In the genomic region with DNA sequence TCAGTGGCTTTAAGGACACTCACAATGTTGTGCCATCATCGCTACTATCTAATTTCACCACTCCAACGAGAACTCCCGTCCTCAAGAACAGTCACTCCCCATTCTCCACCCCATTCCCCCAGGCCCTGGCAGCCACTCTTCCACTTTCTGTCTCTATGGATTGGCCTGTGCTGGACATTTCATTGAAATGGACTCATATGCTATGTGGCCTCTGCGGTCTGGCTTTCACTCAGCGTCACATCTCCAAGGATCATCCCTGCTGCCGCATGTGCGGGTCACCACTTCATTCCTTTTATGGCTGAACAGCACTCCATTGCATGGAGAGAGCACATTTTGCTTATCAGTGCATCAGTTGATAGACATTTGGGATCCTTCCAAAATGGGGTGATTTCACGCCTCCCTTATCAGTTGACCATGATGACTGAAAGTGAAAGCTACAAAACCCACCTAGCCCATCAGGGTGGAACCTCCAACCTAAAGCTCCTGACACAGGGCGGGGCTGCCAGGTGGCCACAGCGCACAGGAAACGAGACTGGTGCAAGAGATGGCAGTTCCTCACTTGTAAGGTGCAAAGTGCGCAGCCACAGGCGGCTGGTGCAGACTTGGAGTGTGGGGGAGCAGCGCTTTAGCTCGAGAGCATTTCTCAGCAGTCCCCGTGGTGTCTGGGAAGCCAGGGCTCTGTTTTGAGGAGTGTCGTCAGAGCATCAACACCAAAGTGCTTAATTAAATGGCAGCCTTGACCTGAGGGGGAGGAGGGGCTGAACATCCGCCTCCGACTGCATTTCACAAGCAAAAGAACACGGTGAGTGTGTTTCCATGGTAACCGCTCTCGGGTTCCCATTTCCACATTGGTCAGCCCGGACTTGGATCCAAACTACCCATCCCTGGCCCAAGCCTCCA, we compare ENCODE assay signal across 8 cellular contexts. TPM values are rescaled to one million over a fixed set of nuclear protein-coding genes. Genes with fewer than 3 reads are reported as not detected.
DNase-seq lines count a peak whose midpoint lies in the region; ATAC-seq and TF ChIP-seq lines count a peak whose summit lies in the region.

No MANE protein-coding gene starts in this region.

- peaks cover 64% of the 10 kb centered on the region for H3K79me2 ChIP-seq in GM23338 (replicated peaks; ENCODE audit: insufficient read depth)

- H3K27me3 Mint-ChIP-seq in GM23338 (ENCODE audit: insufficient read depth, low read depth, poor library complexity), result peaks cover 12% of the 10 kb centered on the region
- no peaks in the 10 kb centered on the region for H3K27me3 Mint-ChIP-seq in activated T-cell treated with anti-CD3 and anti-CD28 coated beads, Interleukin-2, amount 50 U/mL, for 72 hours (ENCODE audit: low read depth)

- H3K27ac Mint-ChIP-seq in GM23338, result no peak overlapping the region
- H3K27ac Mint-ChIP-seq in activated T-cell treated with anti-CD3 and anti-CD28 coated beads, Interleukin-2, amount 50 U/mL, for 72 hours, result peak overlapping the region; percentile 98

- peaks cover 2% of the 10 kb centered on the region; the same call in 1 of the 2 replicates for H3F3A ChIP-seq in GM23338 (replicated peaks; ENCODE audit: low read depth)

- no peak for TF ChIP-seq CTCF in GM23338 (conservative IDR thresholded peaks at IDR 0.05; ENCODE audit: low read depth in 2 of 2)

- peak; percentile 90 for ATAC-seq in GM18502 (IDR thresholded peaks at IDR 0.05; ENCODE audit: poor library complexity, unreplicated experiment)
- no peak; the same call in 2 of the 3 replicates for ATAC-seq in GM23338
- ATAC-seq in activated T-cell treated with anti-CD3 and anti-CD28 coated beads, Interleukin-2, amount 50 U/mL, for 72 hours (replicated peaks in 1 of 2), result peak; percentile 82 to 88

- no peaks in the 10 kb centered on the region for H3K9me2 ChIP-seq in GM23338 (ENCODE audit: insufficient read depth)

- H2AFZ ChIP-seq in GM23338, result no peak overlapping the region

- 0 out of 2 replicates have a peak overlapping the region, but pooled peaks have one; percentile 14 for H3K27ac ChIP-seq in GM23338 (ENCODE audit: low read depth)

- no peaks in the 10 kb centered on the region; the same call in 2 of the 3 replicates for H3K9me3 Mint-ChIP-seq in GM23338
- H3K9me3 Mint-ChIP-seq in activated T-cell treated with anti-CD3 and anti-CD28 coated beads, Interleukin-2, amount 50 U/mL, for 72 hours, result no peaks in the 10 kb centered on the region

- H3K4me1 Mint-ChIP-seq in GM23338, result peaks cover 42% of the 10 kb centered on the region
- H3K4me1 Mint-ChIP-seq in activated T-cell treated with anti-CD3 and anti-CD28 coated beads, Interleukin-2, amount 50 U/mL, for 72 hours (ENCODE audit: low read depth), result peaks cover 71% of the 10 kb centered on the region

- H3K36me3 ChIP-seq in GM23338 (ENCODE audit: insufficient read depth), result peaks cover 6% of the 10 kb centered on the region; the same call in 1 of the 2 replicates

- peak; percentile 64 for DNase-seq in GM23338 (ENCODE audit: low spot score)
- peak; percentile 73 for DNase-seq in NCI-H1105 treated with DMSO at 0.1 percent for 48 hours (lab: John Stamatoyannopoulos, UW)
- peak; percentile 80 to 81 for DNase-seq in activated T-cell treated with anti-CD3 and anti-CD28 coated beads, Interleukin-2, amount 50 U/mL, for 72 hours
- DNase-seq in iris pigment epithelial cell (ENCODE audit: low read depth), result peak; percentile 39
- peak; percentile 65 to 67 for DNase-seq in stimulated activated CD8-positive, alpha-beta memory T cell treated with anti-CD3 and anti-CD28 coated beads, Interleukin-7, amount 100 ng/mL, for 4 hours (ENCODE audit: low read depth in 2 of 2)
- no peak for DNase-seq in NCI-H2171 treated with DMSO at 0.1 percent for 48 hours (lab: John Stamatoyannopoulos, UW)
- DNase-seq in DMS153 treated with DMSO at 0.1 percent for 48 hours (lab: John Stamatoyannopoulos, UW; ENCODE audit: unreplicated experiment), result no peak

- H3K36me3 Mint-ChIP-seq in GM23338 (ENCODE audit: low read depth), result peaks cover 26% of the 10 kb centered on the region
- H3K36me3 Mint-ChIP-seq in activated T-cell treated with anti-CD3 and anti-CD28 coated beads, Interleukin-2, amount 50 U/mL, for 72 hours (ENCODE audit: insufficient read depth in 2 of 2), result peaks cover 11 to 22% of the 10 kb centered on the region in 2 donors

- H3K4me2 ChIP-seq in GM23338, result 0 out of 2 replicates have a peak overlapping the region, but pooled peaks have one; percentile 43

- H3K27me3 ChIP-seq in GM23338 (ENCODE audit: insufficient read depth), result no peaks in the 10 kb centered on the region

- no peak overlapping the region for H3K4me3 ChIP-seq in GM23338

- peaks cover 38% of the 10 kb centered on the region for H4K20me1 ChIP-seq in GM23338 (replicated peaks; ENCODE audit: insufficient read depth)

- H3K4me1 ChIP-seq in GM23338 (ENCODE audit: insufficient read depth), result peaks cover 17% of the 10 kb centered on the region

- H3K4me3 Mint-ChIP-seq in GM23338, result no peak overlapping the region
- peak overlapping the region; percentile 86 to 90 for H3K4me3 Mint-ChIP-seq in activated T-cell treated with anti-CD3 and anti-CD28 coated beads, Interleukin-2, amount 50 U/mL, for 72 hours

TF ChIP-seq in GM23338, 12 proteins besides CTCF, POLR2A, EP300 and RAD21 (continues in another document):
- TF ChIP-seq ZNF331 (CRISPR knock-in tag; IDR thresholded peaks at IDR 0.05; ENCODE audit: low read depth) (no peak), CREB1 (CRISPR knock-in tag; IDR thresholded peaks at IDR 0.05; ENCODE audit: low read depth) (no peak), EZH2 (IDR thresholded peaks at IDR 0.05; ENCODE audit: low read depth, unreplicated experiment) (no peak), JUNB (IDR thresholded peaks at IDR 0.05; ENCODE audit: unreplicated experiment) (no peak), STAT1 (IDR thresholded peaks at IDR 0.05; ENCODE audit: unreplicated experiment) (no peak), NANOG (IDR thresholded peaks at IDR 0.05; ENCODE audit: borderline replicate concordance) (no peak), ZNF114 (CRISPR knock-in tag; IDR thresholded peaks at IDR 0.05) (no peak), EZH2phosphoT487 (IDR thresholded peaks at IDR 0.05; ENCODE audit: unreplicated experiment) (no peak), POLR2AphosphoS5 (IDR thresholded peaks at IDR 0.05; ENCODE audit: low read depth) (no peak)
- TF ChIP-seq, protein P1, sequence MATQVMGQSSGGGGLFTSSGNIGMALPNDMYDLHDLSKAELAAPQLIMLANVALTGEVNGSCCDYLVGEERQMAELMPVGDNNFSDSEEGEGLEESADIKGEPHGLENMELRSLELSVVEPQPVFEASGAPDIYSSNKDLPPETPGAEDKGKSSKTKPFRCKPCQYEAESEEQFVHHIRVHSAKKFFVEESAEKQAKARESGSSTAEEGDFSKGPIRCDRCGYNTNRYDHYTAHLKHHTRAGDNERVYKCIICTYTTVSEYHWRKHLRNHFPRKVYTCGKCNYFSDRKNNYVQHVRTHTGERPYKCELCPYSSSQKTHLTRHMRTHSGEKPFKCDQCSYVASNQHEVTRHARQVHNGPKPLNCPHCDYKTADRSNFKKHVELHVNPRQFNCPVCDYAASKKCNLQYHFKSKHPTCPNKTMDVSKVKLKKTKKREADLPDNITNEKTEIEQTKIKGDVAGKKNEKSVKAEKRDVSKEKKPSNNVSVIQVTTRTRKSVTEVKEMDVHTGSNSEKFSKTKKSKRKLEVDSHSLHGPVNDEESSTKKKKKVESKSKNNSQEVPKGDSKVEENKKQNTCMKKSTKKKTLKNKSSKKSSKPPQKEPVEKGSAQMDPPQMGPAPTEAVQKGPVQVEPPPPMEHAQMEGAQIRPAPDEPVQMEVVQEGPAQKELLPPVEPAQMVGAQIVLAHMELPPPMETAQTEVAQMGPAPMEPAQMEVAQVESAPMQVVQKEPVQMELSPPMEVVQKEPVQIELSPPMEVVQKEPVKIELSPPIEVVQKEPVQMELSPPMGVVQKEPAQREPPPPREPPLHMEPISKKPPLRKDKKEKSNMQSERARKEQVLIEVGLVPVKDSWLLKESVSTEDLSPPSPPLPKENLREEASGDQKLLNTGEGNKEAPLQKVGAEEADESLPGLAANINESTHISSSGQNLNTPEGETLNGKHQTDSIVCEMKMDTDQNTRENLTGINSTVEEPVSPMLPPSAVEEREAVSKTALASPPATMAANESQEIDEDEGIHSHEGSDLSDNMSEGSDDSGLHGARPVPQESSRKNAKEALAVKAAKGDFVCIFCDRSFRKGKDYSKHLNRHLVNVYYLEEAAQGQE (IDR thresholded peaks at IDR 0.05; ENCODE audit: unreplicated experiment), result no peak
- TF ChIP-seq, protein P2, sequence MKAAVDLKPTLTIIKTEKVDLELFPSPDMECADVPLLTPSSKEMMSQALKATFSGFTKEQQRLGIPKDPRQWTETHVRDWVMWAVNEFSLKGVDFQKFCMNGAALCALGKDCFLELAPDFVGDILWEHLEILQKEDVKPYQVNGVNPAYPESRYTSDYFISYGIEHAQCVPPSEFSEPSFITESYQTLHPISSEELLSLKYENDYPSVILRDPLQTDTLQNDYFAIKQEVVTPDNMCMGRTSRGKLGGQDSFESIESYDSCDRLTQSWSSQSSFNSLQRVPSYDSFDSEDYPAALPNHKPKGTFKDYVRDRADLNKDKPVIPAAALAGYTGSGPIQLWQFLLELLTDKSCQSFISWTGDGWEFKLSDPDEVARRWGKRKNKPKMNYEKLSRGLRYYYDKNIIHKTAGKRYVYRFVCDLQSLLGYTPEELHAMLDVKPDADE (IDR thresholded peaks at IDR 0.05), result no peak

RNA-seq across cellular contexts. Expression of a gene that starts 23.8 kb away (rescaled TPM):
- 111 and 117 TPM in 2 replicates for total RNA-seq in GM23338 (2014; rRNA removed; shearing (Covaris generic))
- 165 and 166 TPM in 2 replicates for polyA plus RNA-seq in GM23338 (2016; fragmentation: Nextera tagmentation; extraction: Ambion mirVana)
- total RNA-seq in activated T-cell treated with anti-CD3 and anti-CD28 coated beads, Interleukin-2, amount 50 U/mL, for 72 hours, result 100 to 1,000 TPM; 353 to 529 TPM

RNA-seq across cellular contexts. Expression of a gene that starts 54.2 kb away (rescaled TPM):
- 54.6 and 70.4 TPM in 2 replicates for total RNA-seq in GM23338 (2014; rRNA removed; shearing (Covaris generic))
- 13.4 and 15.5 TPM in 2 replicates for polyA plus RNA-seq in GM23338 (2016; fragmentation: Nextera tagmentation; extraction: Ambion mirVana)
- total RNA-seq in activated T-cell treated with anti-CD3 and anti-CD28 coated beads, Interleukin-2, amount 50 U/mL, for 72 hours, result 10 to 100 TPM; 64.2 to 69.5 TPM

Comparison
In these comparisons a context has a peak if more than half of its experiments do, and no peak if none do; other contexts are left out.
1. DNase-seq: peak in GM23338 (single experiment), NCI-H1105 treated with DMSO at 0.1 percent for 48 hours (single experiment), activated T-cell treated with anti-CD3 and anti-CD28 coated beads, Interleukin-2, amount 50 U/mL, for 72 hours (2 of 2), iris pigment epithelial cell (single experiment) and stimulated activated CD8-positive, alpha-beta memory T cell treated with anti-CD3 and anti-CD28 coated beads, Interleukin-7, amount 100 ng/mL, for 4 hours (2 of 2); none in NCI-H2171 treated with DMSO at 0.1 percent for 48 hours (single experiment) and DMS153 treated with DMSO at 0.1 percent for 48 hours (single experiment).